Comparison of ENCODE assay signal across 17 cellular contexts in genomic region chr4:31660916-31661315, GRCh38.
DNase-seq lines count a peak whose midpoint lies in the region; ATAC-seq and TF ChIP-seq lines count a peak whose summit lies in the region.
"Had no signal": no experiment of that assay in that cellular context is flagged by ENCODE, and none has a peak within 500 bp of the region (broad histone marks: within the 10 kb centered on the region; RNA-seq: fewer than 3 reads in every experiment).

No MANE protein-coding gene starts in this region.

- DNase-seq in RPMI8226 (peak; percentile 56), choroid plexus epithelial cell (ENCODE audit: low read depth) (peak; percentile 12), DMS114 treated with DMSO at 0.1 percent for 48 hours (lab: John Stamatoyannopoulos, UW; ENCODE audit: unreplicated experiment) (no peak), cerebellar nuclear complex (lab: John Stamatoyannopoulos, UW) (no peak)
- DNase-seq: 8988T; ACHN; BE2C; C1 segment of cervical spinal cord; CD4-positive, alpha-beta memory T cell; CD4-positive, CD25-positive, alpha-beta regulatory T cell; CD8-positive, alpha-beta memory T cell; COR-L47; DMS 273 treated with DMSO at 0.1 percent for 48 hours; DMS79 treated with DMSO at 0.1 percent for 48 hours; GF-D8 had no signal

- ATAC-seq in HG02852 (IDR thresholded peaks at IDR 0.05; ENCODE audit: unreplicated experiment): no peak

- no peak for TF ChIP-seq CTCF in choroid plexus epithelial cell (conservative IDR thresholded peaks at IDR 0.05; ENCODE audit: low read depth, low read length)

- no peak overlapping the region for H3K4me3 ChIP-seq in choroid plexus epithelial cell (ENCODE audit: low read depth, low read length)
- H3K4me3 ChIP-seq: BLaER1 had no signal

Comparison
In these comparisons a context has a peak if more than half of its experiments do, and no peak if none do; other contexts are left out.
1. DNase-seq: peak in RPMI8226 (single experiment) and choroid plexus epithelial cell (single experiment); none in DMS114 treated with DMSO at 0.1 percent for 48 hours (single experiment) and cerebellar nuclear complex (0 of 2).